ENCODE assay signal across 13 cellular contexts in the genomic region with DNA sequence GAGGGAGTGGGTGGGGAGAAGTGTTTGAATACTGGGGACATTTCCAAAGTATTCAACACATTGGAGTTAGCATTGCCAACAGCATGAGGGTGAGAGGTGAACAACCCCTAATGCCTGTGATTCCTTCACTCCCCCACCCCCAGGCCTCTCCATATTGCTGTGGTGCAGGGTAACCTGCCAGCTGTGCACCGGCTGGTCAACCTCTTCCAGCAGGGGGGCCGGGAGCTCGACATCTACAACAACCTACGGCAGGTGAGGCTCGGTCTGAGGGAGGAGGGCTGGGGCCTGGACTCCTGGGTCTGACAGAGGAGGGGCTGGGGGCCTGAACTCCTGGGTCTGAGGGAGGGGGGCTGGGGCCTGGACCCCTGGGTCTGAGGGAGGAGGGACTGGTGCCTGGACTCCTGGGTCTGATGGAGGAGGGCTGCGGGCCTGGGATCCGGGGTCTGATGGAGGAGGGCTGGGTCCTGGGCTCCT. TPM values are rescaled to one million over a fixed set of nuclear protein-coding genes. Genes with fewer than 3 reads are reported as not detected.
DNase-seq lines count a peak whose midpoint lies in the region; TF ChIP-seq lines count a peak whose summit lies in the region.
"Had no signal": no experiment of that assay in that cellular context is flagged by ENCODE, and none has a peak within 500 bp of the region (broad histone marks: within the 10 kb centered on the region; RNA-seq: fewer than 3 reads in every experiment).

No MANE protein-coding gene starts in this region.

- H3K4me1 ChIP-seq in liver (ENCODE audit: control insufficient read depth in 4 of 4, insufficient read depth in 4 of 4, low read length in 3 of 4), result peaks cover 27 to 51% (median 35%) of the 10 kb centered on the region in 4 donors
- peaks cover 66% of the 10 kb centered on the region for H3K4me1 ChIP-seq in stomach smooth muscle (ENCODE audit: control insufficient read depth, insufficient read depth, low read length)

- H3K27ac ChIP-seq in liver (ENCODE audit: low read depth in 1 of 2, low read length in 2 of 2) (peak overlapping the region; percentile 85 to 92), stomach smooth muscle (ENCODE audit: low read length) (peak overlapping the region; percentile 53)

- no peaks in the 10 kb centered on the region for H3K9me3 Mint-ChIP-seq in activated CD4-positive, alpha-beta T cell treated with anti-CD3 and anti-CD28 coated beads, Interleukin-2, amount 10 ng/mL, durations not matched to agents 7 days and 5 days
- no peaks in the 10 kb centered on the region for H3K9me3 Mint-ChIP-seq in activated T-helper 1 cell treated with anti-CD3 and anti-CD28 coated beads, Interleukin-12 subunit alpha, Interleukin-12 subunit beta, Interleukin-2, Interleukin-4 antibody, amounts not matched to agents 30 ng/mL and 10 ng/mL and 1 ng/mL, durations not matched to agents 14 hours and 24 hours and 36 hours
- H3K9me3 Mint-ChIP-seq in endothelial cell (ENCODE audit: unreplicated experiment), result no peaks in the 10 kb centered on the region

- WGBS in liver, result 58% methylated on average over 7 of the region's 7 CpGs

- CTCF ChIA-PET in activated CD4-positive, alpha-beta T cell treated with anti-CD3 and anti-CD28 coated beads, Interleukin-2, amount 10 ng/mL, durations not matched to agents 7 days and 5 days (lab: Charles Lee), result interaction anchor here (1.5 to 4.4 kb wide), 4 partner anchors 11 to 32 kb away, joined by 4 to 20 read pairs (median 10); no protein-coding TSS in a partner anchor

- intact Hi-C loops in activated T-helper 1 cell treated with anti-CD3 and anti-CD28 coated beads, Interleukin-12 subunit alpha, Interleukin-12 subunit beta, Interleukin-2, Interleukin-4 antibody, amounts not matched to agents 30 ng/mL and 10 ng/mL and 1 ng/mL, durations not matched to agents 14 hours and 24 hours and 36 hours (cut with micrococcal nuclease), result no loop called here

- no peak for DNase-seq in activated CD4-positive, alpha-beta T cell treated with anti-CD3 and anti-CD28 coated beads, Interleukin-2, amount 10 ng/mL, durations not matched to agents 7 days and 5 days
- DNase-seq in activated CD4-positive, alpha-beta T cell treated with anti-CD3 and anti-CD28 coated beads, Interleukin-2, amount 50 U/mL, for 1 hour, result no peak
- no peak for DNase-seq in activated T-helper 1 cell treated with anti-CD3 and anti-CD28 coated beads, Interleukin-12 subunit alpha, Interleukin-12 subunit beta, Interleukin-2, Interleukin-4 antibody, amounts not matched to agents 30 ng/mL and 10 ng/mL and 1 ng/mL, durations not matched to agents 14 hours and 24 hours and 36 hours (ENCODE audit: low spot score)
- DNase-seq in endothelial cell (ENCODE audit: low spot score) (no peak), Ammon's horn (ENCODE audit: low spot score) (no peak), iPS-NIHi11 (ENCODE audit: low spot score) (no peak)
- DNase-seq: ACHN, NCI-H774 had no signal

- H3K9me3 ChIP-seq in liver (ENCODE audit: control insufficient read depth in 4 of 4, low read length in 3 of 4) (no peaks in the 10 kb centered on the region), stomach smooth muscle (ENCODE audit: control insufficient read depth in 2 of 2, low read length in 2 of 2) (no peaks in the 10 kb centered on the region)

- no peak overlapping the region for H3K4me3 Mint-ChIP-seq in activated CD4-positive, alpha-beta T cell treated with anti-CD3 and anti-CD28 coated beads, Interleukin-2, amount 10 ng/mL, durations not matched to agents 7 days and 5 days
- peak overlapping the region; percentile 22 for H3K4me3 Mint-ChIP-seq in activated T-helper 1 cell treated with anti-CD3 and anti-CD28 coated beads, Interleukin-12 subunit alpha, Interleukin-12 subunit beta, Interleukin-2, Interleukin-4 antibody, amounts not matched to agents 30 ng/mL and 10 ng/mL and 1 ng/mL, durations not matched to agents 14 hours and 24 hours and 36 hours
- no peak overlapping the region for H3K4me3 Mint-ChIP-seq in endothelial cell (ENCODE audit: unreplicated experiment)

- no peak for TF ChIP-seq RAD21 in liver (IDR thresholded peaks at IDR 0.05)

- peaks cover 75% of the 10 kb centered on the region for H3K4me1 Mint-ChIP-seq in activated CD4-positive, alpha-beta T cell treated with anti-CD3 and anti-CD28 coated beads, Interleukin-2, amount 10 ng/mL, durations not matched to agents 7 days and 5 days
- H3K4me1 Mint-ChIP-seq in activated T-helper 1 cell treated with anti-CD3 and anti-CD28 coated beads, Interleukin-12 subunit alpha, Interleukin-12 subunit beta, Interleukin-2, Interleukin-4 antibody, amounts not matched to agents 30 ng/mL and 10 ng/mL and 1 ng/mL, durations not matched to agents 14 hours and 24 hours and 36 hours (ENCODE audit: low read depth), result peaks cover 47% of the 10 kb centered on the region
- H3K4me1 Mint-ChIP-seq in endothelial cell (ENCODE audit: unreplicated experiment), result peaks cover 14% of the 10 kb centered on the region

- TF ChIP-seq CTCF in liver (IDR thresholded peaks at IDR 0.05; ENCODE audit: low read depth, low read length, missing input control) (no peak), endothelial cell (IDR thresholded peaks at IDR 0.05; ENCODE audit: unreplicated experiment) (no peak)

- H3K4me3 ChIP-seq in liver (ENCODE audit: low read depth in 1 of 3, low read length in 3 of 3), result no peak overlapping the region
- no peak overlapping the region for H3K4me3 ChIP-seq in stomach smooth muscle (ENCODE audit: low read length in 2 of 2)
- H3K4me3 ChIP-seq: lung had no signal

- H3K27me3 Mint-ChIP-seq in activated CD4-positive, alpha-beta T cell treated with anti-CD3 and anti-CD28 coated beads, Interleukin-2, amount 10 ng/mL, durations not matched to agents 7 days and 5 days, result no peaks in the 10 kb centered on the region
- no peaks in the 10 kb centered on the region for H3K27me3 Mint-ChIP-seq in activated T-helper 1 cell treated with anti-CD3 and anti-CD28 coated beads, Interleukin-12 subunit alpha, Interleukin-12 subunit beta, Interleukin-2, Interleukin-4 antibody, amounts not matched to agents 30 ng/mL and 10 ng/mL and 1 ng/mL, durations not matched to agents 14 hours and 24 hours and 36 hours (ENCODE audit: insufficient read depth)
- H3K27me3 Mint-ChIP-seq in endothelial cell (ENCODE audit: unreplicated experiment), result peaks cover 24% of the 10 kb centered on the region

- POLR2A ChIA-PET in activated CD4-positive, alpha-beta T cell treated with anti-CD3 and anti-CD28 coated beads, Interleukin-2, amount 10 ng/mL, durations not matched to agents 7 days and 5 days (lab: Charles Lee), result no interaction called here

- H3K9ac ChIP-seq in liver (ENCODE audit: low read depth in 1 of 2, low read length in 2 of 2) (peak overlapping the region in 1 of 2 donors; percentile 4), stomach smooth muscle (ENCODE audit: low read length in 2 of 2) (peak overlapping the region in 1 of 2 donors; percentile 13)

- peak overlapping the region; percentile 91 for H3K27ac Mint-ChIP-seq in activated CD4-positive, alpha-beta T cell treated with anti-CD3 and anti-CD28 coated beads, Interleukin-2, amount 10 ng/mL, durations not matched to agents 7 days and 5 days
- peak overlapping the region; percentile 52 for H3K27ac Mint-ChIP-seq in activated T-helper 1 cell treated with anti-CD3 and anti-CD28 coated beads, Interleukin-12 subunit alpha, Interleukin-12 subunit beta, Interleukin-2, Interleukin-4 antibody, amounts not matched to agents 30 ng/mL and 10 ng/mL and 1 ng/mL, durations not matched to agents 14 hours and 24 hours and 36 hours
- no peak overlapping the region for H3K27ac Mint-ChIP-seq in endothelial cell (ENCODE audit: unreplicated experiment)

- H3K36me3 Mint-ChIP-seq in activated CD4-positive, alpha-beta T cell treated with anti-CD3 and anti-CD28 coated beads, Interleukin-2, amount 10 ng/mL, durations not matched to agents 7 days and 5 days (ENCODE audit: low read depth), result peaks cover 69% of the 10 kb centered on the region
- peaks cover 57% of the 10 kb centered on the region for H3K36me3 Mint-ChIP-seq in activated T-helper 1 cell treated with anti-CD3 and anti-CD28 coated beads, Interleukin-12 subunit alpha, Interleukin-12 subunit beta, Interleukin-2, Interleukin-4 antibody, amounts not matched to agents 30 ng/mL and 10 ng/mL and 1 ng/mL, durations not matched to agents 14 hours and 24 hours and 36 hours (ENCODE audit: low read depth)
- H3K36me3 Mint-ChIP-seq in endothelial cell (ENCODE audit: low read depth, unreplicated experiment), result no peaks in the 10 kb centered on the region

- H3K36me3 ChIP-seq in liver (ENCODE audit: control insufficient read depth in 4 of 4, insufficient read depth in 3 of 4, low read depth in 1 of 4, low read length in 3 of 4) (peaks cover 27 to 42% (median 35%) of the 10 kb centered on the region in 4 donors), stomach smooth muscle (ENCODE audit: control insufficient read depth in 2 of 2, insufficient read depth in 2 of 2, low read length in 2 of 2) (peaks cover 4 to 20% of the 10 kb centered on the region in 2 donors)

- H3K27me3 ChIP-seq in liver (ENCODE audit: control insufficient read depth in 4 of 4, insufficient read depth in 4 of 4, low read length in 3 of 4) (no peaks in the 10 kb centered on the region), stomach smooth muscle (ENCODE audit: control insufficient read depth in 1 of 2, insufficient read depth in 2 of 2, low read length in 2 of 2) (no peaks in the 10 kb centered on the region)

RNA-seq across cellular contexts. Expression of gene BCL3, which starts 7.6 kb away (rescaled TPM):
- total RNA-seq in activated CD4-positive, alpha-beta T cell treated with anti-CD3 and anti-CD28 coated beads, Interleukin-2, amount 10 ng/mL, durations not matched to agents 7 days and 5 days, result 10 to 100 TPM; 38.7 to 40.2 TPM
- 67.2 and 74.6 TPM in 2 replicates for total RNA-seq in activated T-helper 1 cell treated with anti-CD3 and anti-CD28 coated beads, Interleukin-12 subunit alpha, Interleukin-12 subunit beta, Interleukin-2, Interleukin-4 antibody, amounts not matched to agents 30 ng/mL and 10 ng/mL and 1 ng/mL, durations not matched to agents 14 hours and 24 hours and 36 hours
- total RNA-seq in liver, result 10 to 100 TPM in 1 of 2 donors, 1 to 10 TPM in 1; 4.5 to 29.1 TPM
- polyA plus RNA-seq in liver, result 10 to 100 TPM; 10.3 to 63.6 TPM
- 1.9 TPM for total RNA-seq in endothelial cell (ENCODE audit: unreplicated experiment)

RNA-seq across cellular contexts. Expression of gene CBLC, which starts 21.6 kb away (rescaled TPM):
- not detected for total RNA-seq in activated CD4-positive, alpha-beta T cell treated with anti-CD3 and anti-CD28 coated beads, Interleukin-2, amount 10 ng/mL, durations not matched to agents 7 days and 5 days
- not detected in 2 replicates for total RNA-seq in activated T-helper 1 cell treated with anti-CD3 and anti-CD28 coated beads, Interleukin-12 subunit alpha, Interleukin-12 subunit beta, Interleukin-2, Interleukin-4 antibody, amounts not matched to agents 30 ng/mL and 10 ng/mL and 1 ng/mL, durations not matched to agents 14 hours and 24 hours and 36 hours
- total RNA-seq in liver (10 to 100 TPM in 1 of 2 donors, 1 to 10 TPM in 1; 2.1 to 14.0 TPM), endothelial cell (ENCODE audit: unreplicated experiment) (0.85 TPM)
- polyA plus RNA-seq in liver, result 1 to 10 TPM; 8.0 to 9.6 TPM
- total RNA-seq: frontal cortex had no signal

RNA-seq across cellular contexts. Expression of gene BCAM, which starts 52.8 kb away (rescaled TPM):
- total RNA-seq in activated CD4-positive, alpha-beta T cell treated with anti-CD3 and anti-CD28 coated beads, Interleukin-2, amount 10 ng/mL, durations not matched to agents 7 days and 5 days, result not detected
- not detected in 2 replicates for total RNA-seq in activated T-helper 1 cell treated with anti-CD3 and anti-CD28 coated beads, Interleukin-12 subunit alpha, Interleukin-12 subunit beta, Interleukin-2, Interleukin-4 antibody, amounts not matched to agents 30 ng/mL and 10 ng/mL and 1 ng/mL, durations not matched to agents 14 hours and 24 hours and 36 hours
- total RNA-seq in liver, result 10 to 100 TPM; 15.1 to 87.4 TPM
- polyA plus RNA-seq in liver, result 10 to 100 TPM; 10.5 to 23.1 TPM
- total RNA-seq in endothelial cell (ENCODE audit: unreplicated experiment), result 6.9 TPM

RNA-seq across cellular contexts. Expression of gene CEACAM16, which starts 57.2 kb away (rescaled TPM):
- not detected for total RNA-seq in activated CD4-positive, alpha-beta T cell treated with anti-CD3 and anti-CD28 coated beads, Interleukin-2, amount 10 ng/mL, durations not matched to agents 7 days and 5 days
- total RNA-seq in activated T-helper 1 cell treated with anti-CD3 and anti-CD28 coated beads, Interleukin-12 subunit alpha, Interleukin-12 subunit beta, Interleukin-2, Interleukin-4 antibody, amounts not matched to agents 30 ng/mL and 10 ng/mL and 1 ng/mL, durations not matched to agents 14 hours and 24 hours and 36 hours, result not detected in 2 replicates
- total RNA-seq in liver (under 1 TPM in 1 of 2 donors, not detected in 1; 0.09 TPM), endothelial cell (ENCODE audit: unreplicated experiment) (not detected)
- polyA plus RNA-seq in liver, result not detected
- total RNA-seq: cerebellum, frontal cortex had no signal
- polyA plus RNA-seq: lung had no signal
